ENCODE assay signal across 9 cellular contexts in the genomic region with DNA sequence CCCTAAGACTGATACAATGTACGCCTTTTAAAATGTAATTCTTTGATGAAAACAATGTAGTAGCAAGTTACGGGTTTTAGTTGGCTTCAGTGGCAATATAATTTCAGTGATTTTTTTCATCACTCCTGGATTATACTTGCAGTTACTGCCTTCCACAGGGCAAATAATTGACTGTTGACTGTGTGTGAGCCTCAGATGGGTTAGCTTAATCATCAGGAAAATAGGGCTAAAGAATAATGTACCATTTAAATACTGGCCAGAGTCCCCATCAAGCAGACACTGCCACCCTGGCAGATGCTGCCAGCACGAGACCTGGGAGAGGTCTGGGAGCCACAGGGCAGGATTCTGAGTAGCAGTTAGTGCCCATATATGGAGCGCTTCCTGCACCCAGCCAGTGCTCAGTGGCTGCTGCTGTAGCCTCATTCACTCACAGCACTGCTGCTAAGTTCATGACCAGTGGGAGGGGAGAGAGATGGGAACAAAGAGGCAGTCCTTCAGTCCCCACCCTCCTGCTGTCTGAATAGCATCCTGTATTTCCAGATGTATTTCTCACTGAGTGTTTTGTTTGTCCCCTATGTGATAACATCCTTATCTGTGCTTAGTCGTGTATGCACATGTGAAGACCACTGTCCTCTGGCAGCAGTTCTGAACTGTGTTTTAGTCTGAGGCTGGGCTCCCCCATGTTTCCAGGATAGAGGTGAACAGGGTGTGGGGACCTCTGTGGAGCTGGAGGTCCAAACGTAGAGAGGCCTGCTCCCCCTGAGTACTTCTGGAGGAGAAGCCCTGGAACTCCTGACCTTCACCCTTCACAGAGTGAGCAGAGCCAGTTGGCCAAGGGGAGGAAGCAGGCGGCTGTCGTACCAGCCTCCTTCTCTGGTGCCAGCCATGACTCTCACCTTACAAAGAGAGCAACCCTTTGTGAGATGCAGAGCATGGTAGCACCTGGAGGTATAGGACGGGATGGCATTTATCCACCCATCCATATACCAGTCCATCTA.
DNase-seq lines count a peak whose midpoint lies in the region; ATAC-seq and TF ChIP-seq lines count a peak whose summit lies in the region.
"Had no signal": no experiment of that assay in that cellular context is flagged by ENCODE, and none has a peak within 500 bp of the region (broad histone marks: within the 10 kb centered on the region; RNA-seq: fewer than 3 reads in every experiment).

No MANE protein-coding gene starts in this region.

- POLR2A ChIA-PET in Panc1 (lab: Charles Lee) = no interaction called here

- H3K27me3 Mint-ChIP-seq in osteocyte (ENCODE audit: unreplicated experiment) (no peaks in the 10 kb centered on the region), progenitor cell of endocrine pancreas (no peaks in the 10 kb centered on the region)

- H3K9me3 ChIP-seq in Panc1 (ENCODE audit: control insufficient read depth, insufficient read depth, low read depth, low read length) (no peaks in the 10 kb centered on the region), uterus (no peaks in the 10 kb centered on the region)

- TF ChIP-seq CTCF in Panc1 (IDR thresholded peaks at IDR 0.05) = no peak
- no peak for TF ChIP-seq CTCF in choroid plexus epithelial cell (conservative IDR thresholded peaks at IDR 0.05; ENCODE audit: low read depth, low read length)
- no peak for TF ChIP-seq CTCF in osteocyte (IDR thresholded peaks at IDR 0.05)
- no peak for TF ChIP-seq CTCF in progenitor cell of endocrine pancreas (IDR thresholded peaks at IDR 0.05; ENCODE audit: unreplicated experiment)
- no peak for TF ChIP-seq CTCF in uterus (IDR thresholded peaks at IDR 0.05)

- peaks cover 5% of the 10 kb centered on the region for H3K36me3 Mint-ChIP-seq in osteocyte (ENCODE audit: unreplicated experiment)
- H3K36me3 Mint-ChIP-seq in progenitor cell of endocrine pancreas (ENCODE audit: insufficient read depth) = no peaks in the 10 kb centered on the region

- intact Hi-C loops in Panc1 (cut with micrococcal nuclease; ENCODE audit: unreplicated experiment) (no loop called here), uterus (cut with DNase I; ENCODE audit: low total_unique reads) (no loop called here)

- H3K4me1 Mint-ChIP-seq in osteocyte (ENCODE audit: unreplicated experiment) (peaks cover 53% of the 10 kb centered on the region), progenitor cell of endocrine pancreas (ENCODE audit: low read depth) (peaks cover 4% of the 10 kb centered on the region)

- peak; percentile 72 for ATAC-seq in Panc1

- H3K27ac ChIP-seq in Panc1 (ENCODE audit: low read length) = no peak overlapping the region
- H3K27ac ChIP-seq in uterus = no peak overlapping the region
- H3K27ac ChIP-seq: epithelial cell of prostate had no signal

- H3K4me3 ChIP-seq in Panc1 (ENCODE audit: low read depth in 2 of 2, low read length in 2 of 2) (no peak overlapping the region), choroid plexus epithelial cell (ENCODE audit: low read depth, low read length) (no peak overlapping the region), uterus (no peak overlapping the region)

- no peaks in the 10 kb centered on the region for H3K36me3 ChIP-seq in Panc1 (ENCODE audit: control insufficient read depth, insufficient read depth, low read length)
- H3K36me3 ChIP-seq in uterus = no peaks in the 10 kb centered on the region

- H3K27me3 ChIP-seq in Panc1 (ENCODE audit: control insufficient read depth, insufficient read depth, low read length) (no peaks in the 10 kb centered on the region), uterus (no peaks in the 10 kb centered on the region)

- DNase-seq in NCI-H1092 treated with DMSO at 0.1 percent for 48 hours (lab: John Stamatoyannopoulos, UW) = peak; percentile 19
- no peak for DNase-seq in NCI-H1092 (lab: John Stamatoyannopoulos, UW)
- no peak for DNase-seq in Panc1 (ENCODE audit: low read depth, low spot score)
- peak; percentile 93 for DNase-seq in choroid plexus epithelial cell (ENCODE audit: low read depth)
- DNase-seq in osteocyte (ENCODE audit: extremely low spot score, unreplicated experiment) = peak; percentile 81
- no peak for DNase-seq in progenitor cell of endocrine pancreas (ENCODE audit: low spot score, unreplicated experiment)
- DNase-seq in uterus = no peak
- no peak for DNase-seq in SKM-1 treated with dmso at 0.1 percent for 144 hours (lab: John Stamatoyannopoulos, UW; ENCODE audit: unreplicated experiment)

- H3K27ac Mint-ChIP-seq in osteocyte (ENCODE audit: unreplicated experiment) (peak overlapping the region; percentile 89), progenitor cell of endocrine pancreas (no peak overlapping the region)

- CTCF ChIA-PET in Panc1 (lab: Charles Lee) = no interaction called here

- H3K9me3 Mint-ChIP-seq in osteocyte (ENCODE audit: unreplicated experiment) (no peaks in the 10 kb centered on the region), progenitor cell of endocrine pancreas (ENCODE audit: low read depth) (no peaks in the 10 kb centered on the region)

- no TSS peak for BruUV-seq in Panc1 (replicated peaks; lab: Mats Ljungman, UMichigan)

- H3K4me1 ChIP-seq in Panc1 (ENCODE audit: control insufficient read depth, insufficient read depth, low read length) = no peaks in the 10 kb centered on the region
- H3K4me1 ChIP-seq in uterus = no peaks in the 10 kb centered on the region

- TF ChIP-seq POLR2A in uterus (IDR thresholded peaks at IDR 0.05) = no peak

- in situ Hi-C loops in Panc1 (cut with HindIII; ENCODE audit: low pct_unique_long_range_greater_than_20kb, low sequenced_read_pairs) = no loop called here

- H3K4me3 Mint-ChIP-seq in osteocyte (ENCODE audit: unreplicated experiment) (no peak overlapping the region), progenitor cell of endocrine pancreas (ENCODE audit: low read depth) (no peak overlapping the region)

Comparison
In these comparisons a context has a peak if more than half of its experiments do, and no peak if none do; other contexts are left out.
1. DNase-seq: peak in NCI-H1092 treated with DMSO at 0.1 percent for 48 hours (single experiment), choroid plexus epithelial cell (single experiment) and osteocyte (single experiment); none in NCI-H1092 (single experiment), Panc1 (single experiment), progenitor cell of endocrine pancreas (single experiment), uterus (0 of 2) and SKM-1 treated with dmso at 0.1 percent for 144 hours (single experiment).